ENCODE assay signal across 8 cellular contexts in genomic region chr3:30655187-30655812, GRCh38. TPM values are rescaled to one million over a fixed set of nuclear protein-coding genes. Genes with fewer than 3 reads are reported as not detected.
DNase-seq lines count a peak whose midpoint lies in the region; ATAC-seq, FAIRE-seq and TF ChIP-seq lines count a peak whose summit lies in the region.

No MANE protein-coding gene starts in this region.

- no peak for FAIRE-seq in urothelium cell line (lab: Jason Lieb, UNC)

- ATAC-seq in heart right ventricle (peak in 5 of 8 donors; percentile 9 to 27 (median 23)), Right ventricle myocardium inferior (no peak)

- WGBS in heart right ventricle, 2 donors = 55 to 56% methylated on average over 5 of the region's 5 CpGs

- H3K27me3 ChIP-seq in heart right ventricle = no peaks in the 10 kb centered on the region

- peaks cover 16 to 90% (median 65%) of the 10 kb centered on the region in 9 donors for H3K4me1 ChIP-seq in heart right ventricle

- no peak for TF ChIP-seq CTCF in heart right ventricle (IDR thresholded peaks at IDR 0.05)
- no peak for TF ChIP-seq CTCF in coronary artery (IDR thresholded peaks at IDR 0.05)

- intact Hi-C loops in heart right ventricle (cut with DNase I) = loop anchor here in 1 of 10 donors (10.0 kb wide), 1 partner anchor 130 kb away; no protein-coding TSS in a partner anchor
- intact Hi-C loops in Right ventricle myocardium inferior (cut with DNase I) = no loop called here

- H3K36me3 ChIP-seq in heart right ventricle = peaks cover 0 to 87% (median 45%) of the 10 kb centered on the region in 9 donors

- peak overlapping the region in 9 of 10 donors; percentile 0 to 82 (median 48) for H3K27ac ChIP-seq in heart right ventricle
- peak overlapping the region; percentile 30 to 60 for H3K27ac ChIP-seq in coronary artery

- H3K9me3 ChIP-seq in heart right ventricle = no peaks in the 10 kb centered on the region

- DNase-seq in heart right ventricle (no peak), Right ventricle myocardium inferior (ENCODE audit: missing footprints) (no peak), NOMO-1 (lab: John Stamatoyannopoulos, UW; ENCODE audit: unreplicated experiment in 2 of 2) (peak; percentile 12 to 81), coronary artery (ENCODE audit: low spot score) (no peak), urothelium cell line (ENCODE audit: low spot score) (no peak), SW480 (ENCODE audit: low spot score) (no peak)
- peak in 5 of 6 experiments; percentile 18 to 87 (median 85) for DNase-seq in stimulated activated naive CD4-positive, alpha-beta T cell (lab: John Stamatoyannopoulos, UW)
- no peak for DNase-seq in activated effector memory CD4-positive, alpha-beta T cell treated with anti-CD3 and anti-CD28 coated beads, Interleukin-2, amount 50 U/mL, for 16 hours

- H3K4me3 ChIP-seq in heart right ventricle = no peak overlapping the region
- H3K4me3 ChIP-seq in coronary artery = peak overlapping the region; percentile 11

RNA-seq across cellular contexts. Expression of gene TGFBR2, which starts 48.9 kb away (rescaled TPM):
- total RNA-seq in heart right ventricle (100 to 1,000 TPM in 5 of 10 donors, 10 to 100 TPM in 5; 71.1 to 197 (median 92.1) TPM), Right ventricle myocardium inferior (186 TPM)
- polyA plus RNA-seq in heart right ventricle = 10 to 100 TPM; 14.6 to 81.4 TPM

Comparison
In these comparisons a context has a peak if more than half of its experiments do, and no peak if none do; other contexts are left out.
1. DNase-seq: peak in NOMO-1 (2 of 2) and stimulated activated naive CD4-positive, alpha-beta T cell (5 of 6); none in heart right ventricle (0 of 2), Right ventricle myocardium inferior (single experiment), coronary artery (single experiment), urothelium cell line (single experiment), activated effector memory CD4-positive, alpha-beta T cell treated with anti-CD3 and anti-CD28 coated beads, Interleukin-2, amount 50 U/mL, for 16 hours (single experiment) and SW480 (single experiment).